ENCODE assay signal across 26 cellular contexts in genomic region chr4:55178226-55179005, GRCh38. TPM values are rescaled to one million over a fixed set of nuclear protein-coding genes. Genes with fewer than 3 reads are reported as not detected.
A peak's percentile ranks its signal among the peaks of the same experiment; 100 is the strongest.
DNase-seq lines count a peak whose midpoint lies in the region; ATAC-seq and TF ChIP-seq lines count a peak whose summit lies in the region.
"Had no signal": no experiment of that assay in that cellular context is flagged by ENCODE, and none has a peak within 500 bp of the region (broad histone marks: within the 10 kb centered on the region; RNA-seq: fewer than 3 reads in every experiment).

No MANE protein-coding gene starts in this region.

- no peaks in the 10 kb centered on the region for H3K27me3 ChIP-seq in heart right ventricle
- no peaks in the 10 kb centered on the region for H3K27me3 ChIP-seq in lung (ENCODE audit: control insufficient read depth, insufficient read depth)
- no peaks in the 10 kb centered on the region for H3K27me3 ChIP-seq in subcutaneous abdominal adipose tissue (ENCODE audit: control insufficient read depth in 5 of 5, insufficient read depth in 4 of 5, low read length in 5 of 5)
- H3K27me3 ChIP-seq: stomach had no signal

- peak overlapping the region in 1 of 5 donors; percentile 70 for H3K9ac ChIP-seq in subcutaneous abdominal adipose tissue (ENCODE audit: low read length in 5 of 5)
- H3K9ac ChIP-seq: GM23248, KMS-11 had no signal

- peaks cover 9% of the 10 kb centered on the region for H3K27me3 Mint-ChIP-seq in dendritic cell treated with granulocyte-macrophage colony-stimulating factor and Interleukin-4, amounts not matched to agents 40 ng/mL and 50 ng/mL, for 4 days
- peaks cover 1% of the 10 kb centered on the region for H3K27me3 Mint-ChIP-seq in activated CD8-positive, alpha-beta T cell treated with anti-CD3 and anti-CD28 coated beads for 36 hours

- no peak overlapping the region for H3K4me3 Mint-ChIP-seq in dendritic cell treated with granulocyte-macrophage colony-stimulating factor and Interleukin-4, amounts not matched to agents 40 ng/mL and 50 ng/mL, for 4 days
- H3K4me3 Mint-ChIP-seq in activated CD8-positive, alpha-beta T cell treated with anti-CD3 and anti-CD28 coated beads for 36 hours: no peak overlapping the region
- H3K4me3 Mint-ChIP-seq: activated CD4-positive, alpha-beta memory T cell treated with anti-CD3 and anti-CD28 coated beads, Interleukin-2, amount 10 ng/mL, durations not matched to agents 7 days and 5 days; neural crest cell; type B pancreatic cell had no signal

- H3K4me1 Mint-ChIP-seq in dendritic cell treated with granulocyte-macrophage colony-stimulating factor and Interleukin-4, amounts not matched to agents 40 ng/mL and 50 ng/mL, for 4 days (ENCODE audit: low read depth): peaks cover 10% of the 10 kb centered on the region
- H3K4me1 Mint-ChIP-seq in activated CD8-positive, alpha-beta T cell treated with anti-CD3 and anti-CD28 coated beads for 36 hours (ENCODE audit: low read depth): peaks cover 7% of the 10 kb centered on the region
- H3K4me1 Mint-ChIP-seq: activated CD4-positive, alpha-beta memory T cell treated with anti-CD3 and anti-CD28 coated beads, Interleukin-2, amount 10 ng/mL, durations not matched to agents 7 days and 5 days had no signal

- H3K36me3 ChIP-seq in heart right ventricle (no peaks in the 10 kb centered on the region), lung (ENCODE audit: control insufficient read depth in 2 of 2, insufficient read depth in 2 of 2, low read length in 2 of 2) (no peaks in the 10 kb centered on the region), subcutaneous abdominal adipose tissue (ENCODE audit: control insufficient read depth in 5 of 5, insufficient read depth in 5 of 5, low read length in 5 of 5) (no peaks in the 10 kb centered on the region)
- H3K36me3 ChIP-seq: stomach had no signal

- no peak overlapping the region for H3K4me3 ChIP-seq in heart right ventricle
- no peak overlapping the region for H3K4me3 ChIP-seq in lung
- H3K4me3 ChIP-seq in subcutaneous abdominal adipose tissue (ENCODE audit: low read depth in 1 of 5, low read length in 5 of 5): no peak overlapping the region
- H3K4me3 ChIP-seq: coronary artery, GM23248, stomach had no signal

- CTCF ChIA-PET in activated CD8-positive, alpha-beta T cell treated with anti-CD3 and anti-CD28 coated beads for 36 hours (lab: Charles Lee): no interaction called here

- no peaks in the 10 kb centered on the region for H3K9me3 ChIP-seq in heart right ventricle
- no peaks in the 10 kb centered on the region for H3K9me3 ChIP-seq in lung (ENCODE audit: control insufficient read depth in 2 of 2, insufficient read depth in 1 of 2, low read length in 1 of 2)
- H3K9me3 ChIP-seq in subcutaneous abdominal adipose tissue (ENCODE audit: control insufficient read depth in 5 of 5, low read length in 5 of 5): no peaks in the 10 kb centered on the region
- H3K9me3 ChIP-seq: stomach had no signal

- H3K9me3 Mint-ChIP-seq in dendritic cell treated with granulocyte-macrophage colony-stimulating factor and Interleukin-4, amounts not matched to agents 40 ng/mL and 50 ng/mL, for 4 days: no peaks in the 10 kb centered on the region
- H3K9me3 Mint-ChIP-seq in activated CD8-positive, alpha-beta T cell treated with anti-CD3 and anti-CD28 coated beads for 36 hours: no peaks in the 10 kb centered on the region
- H3K9me3 Mint-ChIP-seq: activated CD4-positive, alpha-beta memory T cell treated with anti-CD3 and anti-CD28 coated beads, Interleukin-2, amount 10 ng/mL, durations not matched to agents 7 days and 5 days; neural crest cell; type B pancreatic cell had no signal

- peak overlapping the region; percentile 15 for H3K27ac Mint-ChIP-seq in dendritic cell treated with granulocyte-macrophage colony-stimulating factor and Interleukin-4, amounts not matched to agents 40 ng/mL and 50 ng/mL, for 4 days
- H3K27ac Mint-ChIP-seq in activated CD8-positive, alpha-beta T cell treated with anti-CD3 and anti-CD28 coated beads for 36 hours: no peak overlapping the region
- H3K27ac Mint-ChIP-seq: activated CD4-positive, alpha-beta memory T cell treated with anti-CD3 and anti-CD28 coated beads, Interleukin-2, amount 10 ng/mL, durations not matched to agents 7 days and 5 days; type B pancreatic cell had no signal

- H3K27ac ChIP-seq in heart right ventricle (peak overlapping the region; percentile 30 to 89 (median 72)), lung (ENCODE audit: low read depth in 1 of 2, low read length in 1 of 2) (peak overlapping the region; percentile 56 to 58), subcutaneous abdominal adipose tissue (ENCODE audit: low read depth, low read length) (peak overlapping the region; percentile 60)
- H3K27ac ChIP-seq: GM23248, KMS-11 had no signal

- POLR2A ChIA-PET in activated CD8-positive, alpha-beta T cell treated with anti-CD3 and anti-CD28 coated beads for 36 hours (lab: Charles Lee): no interaction called here

- WGBS in heart right ventricle, 2 donors: 54 to 63% methylated on average over 7 of the region's 7 CpGs
- 61 to 70% methylated on average over 7 of the region's 7 CpGs for WGBS in lung, 2 donors

- DNase-seq in heart right ventricle (peak in 1 of 2 donors; percentile 37), left cardiac atrium (no peak), lung (ENCODE audit: low spot score) (no peak), retina (no peak)
- no peak for DNase-seq in activated CD8-positive, alpha-beta T cell treated with anti-CD3 and anti-CD28 coated beads for 36 hours
- DNase-seq in activated effector memory CD4-positive, alpha-beta T cell treated with Interleukin-2 at 50 U/mL for 16 hours: no peak
- DNase-seq: activated CD4-positive, alpha-beta memory T cell treated with anti-CD3 and anti-CD28 coated beads, Interleukin-2, amount 10 ng/mL, durations not matched to agents 7 days and 5 days; activated CD4-positive, CD25-positive, alpha-beta regulatory T cell treated with anti-CD3 and anti-CD28 coated beads, Interleukin-2, amount 50 U/mL, for 72 hours; activated gamma-delta T cell; activated T-cell treated with anti-CD3 and anti-CD28 coated beads for 4 hours; GF-D8; glutamatergic neuron; GM23248; NCI-H524 treated with DMSO at 0.1 percent for 48 hours; stimulated activated CD8-positive, alpha-beta memory T cell treated with anti-CD3 and anti-CD28 coated beads, Interleukin-4, amount 100 ng/mL, for 48 hours; stomach; T-helper 1 cell had no signal

- peaks cover 0 to 64% (median 18%) of the 10 kb centered on the region in 9 donors for H3K4me1 ChIP-seq in heart right ventricle
- no peaks in the 10 kb centered on the region for H3K4me1 ChIP-seq in lung (ENCODE audit: control insufficient read depth in 2 of 2, insufficient read depth in 2 of 2, low read length in 2 of 2)
- peaks cover 0 to 37% (median 5%) of the 10 kb centered on the region in 5 donors for H3K4me1 ChIP-seq in subcutaneous abdominal adipose tissue (ENCODE audit: control insufficient read depth in 5 of 5, insufficient read depth in 5 of 5, low read length in 5 of 5)
- H3K4me1 ChIP-seq: stomach had no signal

- no peaks in the 10 kb centered on the region for H3K36me3 Mint-ChIP-seq in dendritic cell treated with granulocyte-macrophage colony-stimulating factor and Interleukin-4, amounts not matched to agents 40 ng/mL and 50 ng/mL, for 4 days (ENCODE audit: low read depth)
- H3K36me3 Mint-ChIP-seq in activated CD8-positive, alpha-beta T cell treated with anti-CD3 and anti-CD28 coated beads for 36 hours (ENCODE audit: low read depth): no peaks in the 10 kb centered on the region
- H3K36me3 Mint-ChIP-seq: type B pancreatic cell had no signal

- intact Hi-C loops in heart right ventricle (cut with DNase I): loop anchor here in 2 of 10 donors (5.0 to 10.0 kb wide), 3 partner anchors 51 to 174 kb away; partner anchors contain the start of gene KDR (in 1 of the 2)
- intact Hi-C loops in left cardiac atrium (cut with DNase I): no loop called here
- intact Hi-C loops in dendritic cell treated with granulocyte-macrophage colony-stimulating factor and Interleukin-4, amounts not matched to agents 40 ng/mL and 50 ng/mL, for 4 days (cut with micrococcal nuclease): no loop called here
- intact Hi-C loops in activated CD8-positive, alpha-beta T cell treated with anti-CD3 and anti-CD28 coated beads for 36 hours (cut with micrococcal nuclease): loop anchor here (10.0 kb wide), 1 partner anchor 204 kb away; no protein-coding TSS in a partner anchor

- ATAC-seq in heart right ventricle: peak in 7 of 8 donors; percentile 34 to 81 (median 66)
- no peak for ATAC-seq in left cardiac atrium
- no peak for ATAC-seq in lung (ENCODE audit: insufficient read depth, low FRiP score)
- no peak for ATAC-seq in activated CD8-positive, alpha-beta T cell treated with anti-CD3 and anti-CD28 coated beads for 36 hours
- ATAC-seq: Panc1 had no signal

- TF ChIP-seq CTCF in heart right ventricle (IDR thresholded peaks at IDR 0.05) (no peak), lung (IDR thresholded peaks at IDR 0.05; ENCODE audit: control extremely low read depth, extremely low read depth) (no peak)
- TF ChIP-seq CTCF in activated CD8-positive, alpha-beta T cell treated with anti-CD3 and anti-CD28 coated beads for 36 hours (IDR thresholded peaks at IDR 0.05): no peak

RNA-seq across cellular contexts. Expression of gene KDR, which starts 53.0 kb away (rescaled TPM):
- 10 to 100 TPM; 12.4 to 45.7 (median 25.3) TPM for total RNA-seq in heart right ventricle
- polyA plus RNA-seq in heart right ventricle: 1 to 10 TPM; 9.3 to 9.9 TPM
- total RNA-seq in left cardiac atrium: 10 to 100 TPM; 22.3 to 38.7 TPM
- total RNA-seq in lung: 100 to 1,000 TPM in 1 of 2 donors, 10 to 100 TPM in 1; 43.9 to 132 TPM
- polyA plus RNA-seq in lung: 10 to 100 TPM in 1 of 2 donors, 1 to 10 TPM in 1; 8.4 to 21.1 TPM
- total RNA-seq in activated CD8-positive, alpha-beta T cell treated with anti-CD3 and anti-CD28 coated beads for 36 hours: not detected
- total RNA-seq: activated CD4-positive, alpha-beta memory T cell treated with anti-CD3 and anti-CD28 coated beads, Interleukin-2, amount 10 ng/mL, durations not matched to agents 7 days and 5 days; fibroblast of lung; GM23248; mononuclear cell had no signal

Comparison
In these comparisons a context has a peak if more than half of its experiments do, and no peak if none do; other contexts are left out.
1. ATAC-seq: peak in heart right ventricle (7 of 8); none in left cardiac atrium (0 of 2), lung (single experiment) and activated CD8-positive, alpha-beta T cell treated with anti-CD3 and anti-CD28 coated beads for 36 hours (single experiment).
2. RNA of gene KDR, which starts 53.0 kb away (total RNA-seq): 43.9 to 132 TPM in lung, 22.3 to 38.7 TPM in left cardiac atrium and 12.4 to 45.7 TPM in heart right ventricle; not detected in activated CD8-positive, alpha-beta T cell treated with anti-CD3 and anti-CD28 coated beads for 36 hours; every median in the first group is over 10 times any median in the second.
3. Peak in every context shown above with its lines, with median percentiles within 50 percentile points of each other: H3K27ac ChIP-seq.